1 cellular context compared by ENCODE assay signal in the genomic region with DNA sequence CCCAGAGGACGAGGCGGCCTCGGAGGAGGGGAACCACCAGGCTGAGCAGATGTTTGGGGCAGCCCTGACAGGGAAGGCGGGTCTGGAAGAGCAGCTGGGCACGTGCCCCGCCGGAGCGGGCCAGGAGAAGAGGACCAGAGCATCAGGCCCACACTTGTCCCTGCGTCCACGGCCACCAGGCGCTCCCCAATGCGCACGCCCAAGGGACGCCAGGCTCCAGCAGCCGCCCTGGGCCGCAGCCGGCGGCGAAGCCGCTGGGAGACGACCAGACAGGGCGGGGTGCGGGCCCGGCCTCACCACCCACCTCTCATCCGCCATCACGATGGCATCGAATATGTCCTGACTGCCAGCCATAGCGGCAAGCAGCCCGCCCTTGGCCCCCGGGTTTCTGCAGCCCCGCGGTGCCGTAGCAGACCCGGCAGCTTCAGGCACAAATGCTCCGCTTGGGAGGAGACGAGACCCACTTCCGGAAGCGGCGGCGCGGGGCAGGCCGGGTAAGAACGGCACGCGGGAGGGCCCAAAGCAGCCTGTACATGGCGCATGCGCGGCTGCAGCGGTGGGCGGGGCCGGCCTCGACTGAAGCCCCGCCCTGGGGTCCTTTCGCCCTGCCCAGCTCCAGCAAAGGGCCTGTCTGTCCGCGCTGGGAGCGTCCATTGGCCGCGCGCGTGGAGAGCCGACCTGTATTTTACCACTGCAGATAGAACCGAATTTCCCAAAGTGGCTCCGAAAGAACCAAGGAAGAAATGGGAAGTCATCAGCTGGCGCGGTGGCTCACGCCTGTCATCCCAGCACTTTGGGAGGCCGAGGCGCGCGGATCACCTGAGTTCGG.
A peak's percentile ranks its signal among the peaks of the same experiment; 100 is the strongest.
TF ChIP-seq lines count a peak whose summit lies in the region.

A gene with protein sequence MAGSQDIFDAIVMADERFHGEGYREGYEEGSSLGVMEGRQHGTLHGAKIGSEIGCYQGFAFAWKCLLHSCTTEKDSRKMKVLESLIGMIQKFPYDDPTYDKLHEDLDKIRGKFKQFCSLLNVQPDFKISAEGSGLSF (minus strand): TSS at position 468 of the 829 bp plus-strand sequence. CDS start 114 bp downstream, at position 354.

TF ChIP-seq in K562, 482 proteins besides CTCF, POLR2A, EP300 and RAD21 (continued from another document and continues in another):
- TF ChIP-seq CBFB (CRISPR knock-in tag; IDR thresholded peaks at IDR 0.05) (peak; percentile 82; the same call in 1 of the 2 replicates), PTBP1 (IDR thresholded peaks at IDR 0.05; ENCODE audit: low read depth, low read length) (no peak), RBM14 (IDR thresholded peaks at IDR 0.05; ENCODE audit: borderline replicate concordance, insufficient read depth, low read depth, low read length) (no peak), PHF21A (IDR thresholded peaks at IDR 0.05; ENCODE audit: borderline replicate concordance, low read depth) (no peak), NONO (IDR thresholded peaks at IDR 0.05; ENCODE audit: low read depth in 2 of 2, low read length in 1 of 2) (no peak), ZEB2 (IDR thresholded peaks at IDR 0.05) (no peak), SRF (CRISPR knock-in tag; IDR thresholded peaks at IDR 0.05) (peak in 1 of 2 experiments; percentile 73; a peak in 2 of 4 replicates), NR2C2 (CRISPR knock-in tag; IDR thresholded peaks at IDR 0.05) (0 out of 2 replicates have a peak, but pooled peaks have one; percentile 16), NR2C2 (tag; IDR thresholded peaks at IDR 0.05) (peak; percentile 45; the same call in 1 of the 2 replicates), ZNF23 (CRISPR knock-in tag; IDR thresholded peaks at IDR 0.05) (no peak), SRSF9 (IDR thresholded peaks at IDR 0.05; ENCODE audit: borderline replicate concordance, low read depth, low read length) (no peak), TBP (optimal IDR thresholded peaks at IDR 0.05; ENCODE audit: low read depth, low read length) (peak; percentile 84), BHLHE40 (IDR thresholded peaks at IDR 0.05; ENCODE audit: low read length) (peak; percentile 83), ZSCAN29 (IDR thresholded peaks at IDR 0.05) (peak; percentile 44; the same call in 1 of the 2 replicates), ZBTB17 (CRISPR knock-in tag; IDR thresholded peaks at IDR 0.05) (no peak), HMGN3 (IDR thresholded peaks at IDR 0.05; ENCODE audit: borderline replicate concordance, extremely low read depth, insufficient read length, low read depth, low read length) (peak; percentile 65), DACH1 (IDR thresholded peaks at IDR 0.05; ENCODE audit: partially characterized antibody) (no peak), SNIP1 (IDR thresholded peaks at IDR 0.05; ENCODE audit: low read depth) (no peak), TAF15 (IDR thresholded peaks at IDR 0.05; ENCODE audit: low read depth, low read length) (no peak), ZNF431 (CRISPR knock-in tag; IDR thresholded peaks at IDR 0.05) (no peak), CCNT2 (IDR thresholded peaks at IDR 0.05; ENCODE audit: borderline replicate concordance, extremely low read depth, insufficient read length, low read depth, low read length) (peak; percentile 80), HIVEP1 (CRISPR knock-in tag; IDR thresholded peaks at IDR 0.05) (no peak), ELF4 (CRISPR knock-in tag; IDR thresholded peaks at IDR 0.05) (no peak)
- TF ChIP-seq, protein P1, sequence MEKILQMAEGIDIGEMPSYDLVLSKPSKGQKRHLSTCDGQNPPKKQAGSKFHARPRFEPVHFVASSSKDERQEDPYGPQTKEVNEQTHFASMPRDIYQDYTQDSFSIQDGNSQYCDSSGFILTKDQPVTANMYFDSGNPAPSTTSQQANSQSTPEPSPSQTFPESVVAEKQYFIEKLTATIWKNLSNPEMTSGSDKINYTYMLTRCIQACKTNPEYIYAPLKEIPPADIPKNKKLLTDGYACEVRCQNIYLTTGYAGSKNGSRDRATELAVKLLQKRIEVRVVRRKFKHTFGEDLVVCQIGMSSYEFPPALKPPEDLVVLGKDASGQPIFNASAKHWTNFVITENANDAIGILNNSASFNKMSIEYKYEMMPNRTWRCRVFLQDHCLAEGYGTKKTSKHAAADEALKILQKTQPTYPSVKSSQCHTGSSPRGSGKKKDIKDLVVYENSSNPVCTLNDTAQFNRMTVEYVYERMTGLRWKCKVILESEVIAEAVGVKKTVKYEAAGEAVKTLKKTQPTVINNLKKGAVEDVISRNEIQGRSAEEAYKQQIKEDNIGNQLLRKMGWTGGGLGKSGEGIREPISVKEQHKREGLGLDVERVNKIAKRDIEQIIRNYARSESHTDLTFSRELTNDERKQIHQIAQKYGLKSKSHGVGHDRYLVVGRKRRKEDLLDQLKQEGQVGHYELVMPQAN (IDR thresholded peaks at IDR 0.05; ENCODE audit: borderline replicate concordance), result peak; percentile 86
- TF ChIP-seq, protein P2, sequence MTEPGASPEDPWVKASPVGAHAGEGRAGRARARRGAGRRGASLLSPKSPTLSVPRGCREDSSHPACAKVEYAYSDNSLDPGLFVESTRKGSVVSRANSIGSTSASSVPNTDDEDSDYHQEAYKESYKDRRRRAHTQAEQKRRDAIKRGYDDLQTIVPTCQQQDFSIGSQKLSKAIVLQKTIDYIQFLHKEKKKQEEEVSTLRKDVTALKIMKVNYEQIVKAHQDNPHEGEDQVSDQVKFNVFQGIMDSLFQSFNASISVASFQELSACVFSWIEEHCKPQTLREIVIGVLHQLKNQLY (CRISPR knock-in tag; conservative IDR thresholded peaks at IDR 0.05), result no peak
- TF ChIP-seq, protein P3, sequence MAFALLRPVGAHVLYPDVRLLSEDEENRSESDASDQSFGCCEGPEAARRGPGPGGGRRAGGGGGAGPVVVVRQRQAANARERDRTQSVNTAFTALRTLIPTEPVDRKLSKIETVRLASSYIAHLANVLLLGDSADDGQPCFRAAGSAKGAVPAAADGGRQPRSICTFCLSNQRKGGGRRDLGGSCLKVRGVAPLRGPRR (CRISPR knock-in tag; IDR thresholded peaks at IDR 0.05), result no peak
- TF ChIP-seq, protein P4, sequence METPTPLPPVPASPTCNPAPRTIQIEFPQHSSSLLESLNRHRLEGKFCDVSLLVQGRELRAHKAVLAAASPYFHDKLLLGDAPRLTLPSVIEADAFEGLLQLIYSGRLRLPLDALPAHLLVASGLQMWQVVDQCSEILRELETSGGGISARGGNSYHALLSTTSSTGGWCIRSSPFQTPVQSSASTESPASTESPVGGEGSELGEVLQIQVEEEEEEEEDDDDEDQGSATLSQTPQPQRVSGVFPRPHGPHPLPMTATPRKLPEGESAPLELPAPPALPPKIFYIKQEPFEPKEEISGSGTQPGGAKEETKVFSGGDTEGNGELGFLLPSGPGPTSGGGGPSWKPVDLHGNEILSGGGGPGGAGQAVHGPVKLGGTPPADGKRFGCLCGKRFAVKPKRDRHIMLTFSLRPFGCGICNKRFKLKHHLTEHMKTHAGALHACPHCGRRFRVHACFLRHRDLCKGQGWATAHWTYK (CRISPR knock-in tag; IDR thresholded peaks at IDR 0.05), result no peak
- TF ChIP-seq, protein P5, sequence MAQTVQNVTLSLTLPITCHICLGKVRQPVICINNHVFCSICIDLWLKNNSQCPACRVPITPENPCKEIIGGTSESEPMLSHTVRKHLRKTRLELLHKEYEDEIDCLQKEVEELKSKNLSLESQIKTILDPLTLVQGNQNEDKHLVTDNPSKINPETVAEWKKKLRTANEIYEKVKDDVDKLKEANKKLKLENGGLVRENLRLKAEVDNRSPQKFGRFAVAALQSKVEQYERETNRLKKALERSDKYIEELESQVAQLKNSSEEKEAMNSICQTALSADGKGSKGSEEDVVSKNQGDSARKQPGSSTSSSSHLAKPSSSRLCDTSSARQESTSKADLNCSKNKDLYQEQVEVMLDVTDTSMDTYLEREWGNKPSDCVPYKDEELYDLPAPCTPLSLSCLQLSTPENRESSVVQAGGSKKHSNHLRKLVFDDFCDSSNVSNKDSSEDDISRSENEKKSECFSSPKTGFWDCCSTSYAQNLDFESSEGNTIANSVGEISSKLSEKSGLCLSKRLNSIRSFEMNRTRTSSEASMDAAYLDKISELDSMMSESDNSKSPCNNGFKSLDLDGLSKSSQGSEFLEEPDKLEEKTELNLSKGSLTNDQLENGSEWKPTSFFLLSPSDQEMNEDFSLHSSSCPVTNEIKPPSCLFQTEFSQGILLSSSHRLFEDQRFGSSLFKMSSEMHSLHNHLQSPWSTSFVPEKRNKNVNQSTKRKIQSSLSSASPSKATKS (CRISPR knock-in tag; IDR thresholded peaks at IDR 0.05), result no peak
- TF ChIP-seq, protein P6, sequence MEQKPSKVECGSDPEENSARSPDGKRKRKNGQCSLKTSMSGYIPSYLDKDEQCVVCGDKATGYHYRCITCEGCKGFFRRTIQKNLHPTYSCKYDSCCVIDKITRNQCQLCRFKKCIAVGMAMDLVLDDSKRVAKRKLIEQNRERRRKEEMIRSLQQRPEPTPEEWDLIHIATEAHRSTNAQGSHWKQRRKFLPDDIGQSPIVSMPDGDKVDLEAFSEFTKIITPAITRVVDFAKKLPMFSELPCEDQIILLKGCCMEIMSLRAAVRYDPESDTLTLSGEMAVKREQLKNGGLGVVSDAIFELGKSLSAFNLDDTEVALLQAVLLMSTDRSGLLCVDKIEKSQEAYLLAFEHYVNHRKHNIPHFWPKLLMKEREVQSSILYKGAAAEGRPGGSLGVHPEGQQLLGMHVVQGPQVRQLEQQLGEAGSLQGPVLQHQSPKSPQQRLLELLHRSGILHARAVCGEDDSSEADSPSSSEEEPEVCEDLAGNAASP (IDR thresholded peaks at IDR 0.05), result no peak
- TF ChIP-seq, protein P7, sequence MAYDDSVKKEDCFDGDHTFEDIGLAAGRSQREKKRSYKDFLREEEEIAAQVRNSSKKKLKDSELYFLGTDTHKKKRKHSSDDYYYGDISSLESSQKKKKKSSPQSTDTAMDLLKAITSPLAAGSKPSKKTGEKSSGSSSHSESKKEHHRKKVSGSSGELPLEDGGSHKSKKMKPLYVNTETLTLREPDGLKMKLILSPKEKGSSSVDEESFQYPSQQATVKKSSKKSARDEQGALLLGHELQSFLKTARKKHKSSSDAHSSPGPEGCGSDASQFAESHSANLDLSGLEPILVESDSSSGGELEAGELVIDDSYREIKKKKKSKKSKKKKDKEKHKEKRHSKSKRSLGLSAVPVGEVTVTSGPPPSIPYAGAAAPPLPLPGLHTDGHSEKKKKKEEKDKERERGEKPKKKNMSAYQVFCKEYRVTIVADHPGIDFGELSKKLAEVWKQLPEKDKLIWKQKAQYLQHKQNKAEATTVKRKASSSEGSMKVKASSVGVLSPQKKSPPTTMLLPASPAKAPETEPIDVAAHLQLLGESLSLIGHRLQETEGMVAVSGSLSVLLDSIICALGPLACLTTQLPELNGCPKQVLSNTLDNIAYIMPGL (CRISPR knock-in tag; IDR thresholded peaks at IDR 0.05), result peak; percentile 16; the same call in 1 of the 2 replicates
- TF ChIP-seq, protein P8, sequence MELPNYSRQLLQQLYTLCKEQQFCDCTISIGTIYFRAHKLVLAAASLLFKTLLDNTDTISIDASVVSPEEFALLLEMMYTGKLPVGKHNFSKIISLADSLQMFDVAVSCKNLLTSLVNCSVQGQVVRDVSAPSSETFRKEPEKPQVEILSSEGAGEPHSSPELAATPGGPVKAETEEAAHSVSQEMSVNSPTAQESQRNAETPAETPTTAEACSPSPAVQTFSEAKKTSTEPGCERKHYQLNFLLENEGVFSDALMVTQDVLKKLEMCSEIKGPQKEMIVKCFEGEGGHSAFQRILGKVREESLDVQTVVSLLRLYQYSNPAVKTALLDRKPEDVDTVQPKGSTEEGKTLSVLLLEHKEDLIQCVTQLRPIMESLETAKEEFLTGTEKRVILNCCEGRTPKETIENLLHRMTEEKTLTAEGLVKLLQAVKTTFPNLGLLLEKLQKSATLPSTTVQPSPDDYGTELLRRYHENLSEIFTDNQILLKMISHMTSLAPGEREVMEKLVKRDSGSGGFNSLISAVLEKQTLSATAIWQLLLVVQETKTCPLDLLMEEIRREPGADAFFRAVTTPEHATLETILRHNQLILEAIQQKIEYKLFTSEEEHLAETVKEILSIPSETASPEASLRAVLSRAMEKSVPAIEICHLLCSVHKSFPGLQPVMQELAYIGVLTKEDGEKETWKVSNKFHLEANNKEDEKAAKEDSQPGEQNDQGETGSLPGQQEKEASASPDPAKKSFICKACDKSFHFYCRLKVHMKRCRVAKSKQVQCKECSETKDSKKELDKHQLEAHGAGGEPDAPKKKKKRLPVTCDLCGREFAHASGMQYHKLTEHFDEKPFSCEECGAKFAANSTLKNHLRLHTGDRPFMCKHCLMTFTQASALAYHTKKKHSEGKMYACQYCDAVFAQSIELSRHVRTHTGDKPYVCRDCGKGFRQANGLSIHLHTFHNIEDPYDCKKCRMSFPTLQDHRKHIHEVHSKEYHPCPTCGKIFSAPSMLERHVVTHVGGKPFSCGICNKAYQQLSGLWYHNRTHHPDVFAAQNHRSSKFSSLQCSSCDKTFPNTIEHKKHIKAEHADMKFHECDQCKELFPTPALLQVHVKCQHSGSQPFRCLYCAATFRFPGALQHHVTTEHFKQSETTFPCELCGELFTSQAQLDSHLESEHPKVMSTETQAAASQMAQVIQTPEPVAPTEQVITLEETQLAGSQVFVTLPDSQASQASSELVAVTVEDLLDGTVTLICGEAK (IDR thresholded peaks at IDR 0.05), result peak; percentile 61
- TF ChIP-seq, protein P8 (CRISPR knock-in tag; IDR thresholded peaks at IDR 0.05), result no peak
